Comparison of ENCODE assay signal across 12 cellular contexts in genomic region chr20:25274891-25275812, GRCh38. TPM values are rescaled to one million over a fixed set of nuclear protein-coding genes. Genes with fewer than 3 reads are reported as not detected.
A peak's percentile ranks its signal among the peaks of the same experiment; 100 is the strongest.
DNase-seq lines count a peak whose midpoint lies in the region; ATAC-seq and TF ChIP-seq lines count a peak whose summit lies in the region.
"Had no signal": no experiment of that assay in that cellular context is flagged by ENCODE, and none has a peak within 500 bp of the region (broad histone marks: within the 10 kb centered on the region; RNA-seq: fewer than 3 reads in every experiment).

No MANE protein-coding gene starts in this region.

- no peak overlapping the region for H3K14ac ChIP-seq in neuronal stem cell (ENCODE audit: low read length)

- H3K9me3 ChIP-seq in neuronal stem cell (replicated peaks in 1 of 2; ENCODE audit: control insufficient read depth in 2 of 2, insufficient read depth in 1 of 2, low read depth in 1 of 2, low read length in 2 of 2) (peaks cover 0 to 1% of the 10 kb centered on the region in 2 donors), uterus (no peaks in the 10 kb centered on the region)
- H3K9me3 ChIP-seq: BLaER1 had no signal

- no peak overlapping the region for H2BK120ac ChIP-seq in neuronal stem cell (ENCODE audit: low read depth, low read length)

- intact Hi-C loops in natural killer cell (cut with micrococcal nuclease) (no loop called here), Right ventricle myocardium superior (cut with DNase I) (no loop called here), uterus (cut with DNase I; ENCODE audit: low total_unique reads) (no loop called here)

- H2BK15ac ChIP-seq in neuronal stem cell (ENCODE audit: low read length), result no peak overlapping the region

- peak overlapping the region; percentile 28 for H4K91ac ChIP-seq in neuronal stem cell (ENCODE audit: low read depth, low read length, poor library complexity)

- H2AFZ ChIP-seq in neuronal stem cell (ENCODE audit: low read length), result no peak overlapping the region
- H2AFZ ChIP-seq: GM23338 had no signal

- H3K4me1 ChIP-seq in neuronal stem cell (ENCODE audit: control insufficient read depth in 2 of 2, insufficient read depth in 1 of 2, low read depth in 1 of 2, low read length in 2 of 2), result no peaks in the 10 kb centered on the region
- no peaks in the 10 kb centered on the region for H3K4me1 ChIP-seq in uterus

- peak overlapping the region; percentile 6 for H4K8ac ChIP-seq in neuronal stem cell (ENCODE audit: low read depth, low read length)

- no peaks in the 10 kb centered on the region for H3K9me3 Mint-ChIP-seq in natural killer cell
- H3K9me3 Mint-ChIP-seq in natural killer cell treated with Interleukin-12 subunit alpha and Interleukin-12 subunit beta and Interleukin-15 and Interleukin-18, amount 100 ng/mL, for 72 hours, result no peaks in the 10 kb centered on the region
- H3K9me3 Mint-ChIP-seq: GM23338; naive thymus-derived CD8-positive, alpha-beta T cell had no signal

- no peak overlapping the region for H3K27ac ChIP-seq in neuronal stem cell (replicated peaks; ENCODE audit: low read length)
- no peak overlapping the region for H3K27ac ChIP-seq in uterus
- H3K27ac ChIP-seq: BLaER1 had no signal

- no peak overlapping the region for H2BK5ac ChIP-seq in neuronal stem cell (ENCODE audit: low read length)

- peak overlapping the region; percentile 13 for H3K18ac ChIP-seq in neuronal stem cell (ENCODE audit: low read length)

- H2AK5ac ChIP-seq in neuronal stem cell (ENCODE audit: low read depth, low read length), result no peak overlapping the region

- H3K79me1 ChIP-seq in neuronal stem cell (ENCODE audit: low read depth, low read length), result peaks cover 6% of the 10 kb centered on the region

- no peak for TF ChIP-seq CTCF in natural killer cell (IDR thresholded peaks at IDR 0.05)
- no peak for TF ChIP-seq CTCF in uterus (IDR thresholded peaks at IDR 0.05)

- no peak overlapping the region for H3K4me2 ChIP-seq in neuronal stem cell (ENCODE audit: insufficient read depth, low read length, poor library complexity, severe bottlenecking)
- H3K4me2 ChIP-seq: BLaER1, GM23338 had no signal

- peaks cover 77 to 98% of the 10 kb centered on the region in 2 donors for H3K36me3 ChIP-seq in neuronal stem cell (replicated peaks in 1 of 2; ENCODE audit: control insufficient read depth in 2 of 2, insufficient read depth in 2 of 2, low read length in 2 of 2)
- no peaks in the 10 kb centered on the region for H3K36me3 ChIP-seq in uterus

- H3K4me1 Mint-ChIP-seq in natural killer cell, result peaks cover 0 to 6% of the 10 kb centered on the region in 2 donors
- no peaks in the 10 kb centered on the region for H3K4me1 Mint-ChIP-seq in natural killer cell treated with Interleukin-12 subunit alpha and Interleukin-12 subunit beta and Interleukin-15 and Interleukin-18, amount 100 ng/mL, for 72 hours (ENCODE audit: low read depth in 2 of 2)
- H3K4me1 Mint-ChIP-seq: GM23338 had no signal

- H3K27me3 ChIP-seq in neuronal stem cell (ENCODE audit: control insufficient read depth in 3 of 3, insufficient read depth in 3 of 3, low read depth in 1 of 3, low read length in 3 of 3), result no peaks in the 10 kb centered on the region
- H3K27me3 ChIP-seq in uterus, result no peaks in the 10 kb centered on the region
- H3K27me3 ChIP-seq: BLaER1 had no signal

- no peak overlapping the region for H3K9ac ChIP-seq in neuronal stem cell (ENCODE audit: low read depth, low read length, poor library complexity)
- H3K9ac ChIP-seq: BLaER1 had no signal

- no peak overlapping the region for H3K4ac ChIP-seq in neuronal stem cell (ENCODE audit: low read length)

- no peak for TF ChIP-seq POLR2A in uterus (IDR thresholded peaks at IDR 0.05)

- DNase-seq in natural killer cell (peak; percentile 13), Right ventricle myocardium superior (peak; percentile 78), neuronal stem cell (ENCODE audit: low spot score) (no peak), uterus (peak; percentile 10 to 13), SK-N-DZ (ENCODE audit: low spot score) (no peak), SIG-M5 treated with dmso at 0.1 percent for 504 hours (lab: John Stamatoyannopoulos, UW; ENCODE audit: unreplicated experiment) (no peak)
- no peak for DNase-seq in natural killer cell treated with Interleukin-12 subunit alpha and Interleukin-12 subunit beta and Interleukin-15 and Interleukin-18, amount 100 ng/mL, for 72 hours (ENCODE audit: low spot score)
- DNase-seq: NCI-H2171 had no signal

- no peak for ATAC-seq in natural killer cell
- no peak for ATAC-seq in natural killer cell treated with Interleukin-12 subunit alpha and Interleukin-12 subunit beta and Interleukin-15 and Interleukin-18, amount 100 ng/mL, for 72 hours
- peak; percentile 58 for ATAC-seq in Right ventricle myocardium superior (ENCODE audit: poor library complexity)
- no peak for ATAC-seq in HG02588 (IDR thresholded peaks at IDR 0.05; ENCODE audit: unreplicated experiment)
- ATAC-seq: GM23338; naive thymus-derived CD8-positive, alpha-beta T cell had no signal

- H3K4me3 Mint-ChIP-seq in natural killer cell, result no peak overlapping the region
- no peak overlapping the region for H3K4me3 Mint-ChIP-seq in natural killer cell treated with Interleukin-12 subunit alpha and Interleukin-12 subunit beta and Interleukin-15 and Interleukin-18, amount 100 ng/mL, for 72 hours
- H3K4me3 Mint-ChIP-seq: GM23338; naive thymus-derived CD8-positive, alpha-beta T cell had no signal

- H3K23ac ChIP-seq in neuronal stem cell (ENCODE audit: low read depth, low read length, poor library complexity), result peak overlapping the region; percentile 62

- H3K4me3 ChIP-seq in neuronal stem cell (ENCODE audit: low read length in 2 of 2) (no peak overlapping the region), uterus (no peak overlapping the region)
- H3K4me3 ChIP-seq: BLaER1, GM23338 had no signal

- H3K27ac Mint-ChIP-seq in natural killer cell, result no peak overlapping the region
- H3K27ac Mint-ChIP-seq in natural killer cell treated with Interleukin-12 subunit alpha and Interleukin-12 subunit beta and Interleukin-15 and Interleukin-18, amount 100 ng/mL, for 72 hours, result no peak overlapping the region
- H3K27ac Mint-ChIP-seq: GM23338 had no signal

- no peaks in the 10 kb centered on the region for H3K36me3 Mint-ChIP-seq in natural killer cell
- no peaks in the 10 kb centered on the region for H3K36me3 Mint-ChIP-seq in natural killer cell treated with Interleukin-12 subunit alpha and Interleukin-12 subunit beta and Interleukin-15 and Interleukin-18, amount 100 ng/mL, for 72 hours

- no peak overlapping the region for H2BK12ac ChIP-seq in neuronal stem cell (ENCODE audit: low read length)

- WGBS in neuronal stem cell (ENCODE audit: extremely low coverage in 2 of 2, insufficient read length in 2 of 2, insufficient replicate concordance in 1 of 2), 2 donors, result no CpG with 5 or more reads among the region's 32 CpGs

- H3K27me3 Mint-ChIP-seq in natural killer cell (ENCODE audit: low read depth in 2 of 2), result no peaks in the 10 kb centered on the region
- H3K27me3 Mint-ChIP-seq in natural killer cell treated with Interleukin-12 subunit alpha and Interleukin-12 subunit beta and Interleukin-15 and Interleukin-18, amount 100 ng/mL, for 72 hours, result no peaks in the 10 kb centered on the region
- H3K27me3 Mint-ChIP-seq: naive thymus-derived CD8-positive, alpha-beta T cell had no signal

RNA-seq across cellular contexts. Expression of gene PYGB, which starts 27.3 kb away (rescaled TPM):
- total RNA-seq in natural killer cell (10 to 100 TPM; 39.4 to 55.4 (median 47.0) TPM), Right ventricle myocardium superior (170 TPM), uterus (10 to 100 TPM; 26.2 to 87.9 (median 49.8) TPM)
- 10 to 100 TPM; 35.9 to 40.4 TPM for total RNA-seq in natural killer cell treated with Interleukin-12 subunit alpha and Interleukin-12 subunit beta and Interleukin-15 and Interleukin-18, amount 100 ng/mL, for 72 hours
- 31.3 TPM for polyA plus RNA-seq in neuronal stem cell (2013, experiment 1 of 2)
- polyA plus RNA-seq in neuronal stem cell (2013, experiment 2 of 2), result 32.4 TPM
- 127 and 155 TPM in 2 replicates for polyA plus RNA-seq in SK-N-DZ (2014; cell fraction: cytosol; rRNA removed)
- polyA plus RNA-seq in SK-N-DZ (2014; cell fraction: nucleus; rRNA removed), result 212 and 244 TPM in 2 replicates

Comparison
In these comparisons a context has a peak if more than half of its experiments do, and no peak if none do; other contexts are left out.
1. DNase-seq: peak in natural killer cell (single experiment), Right ventricle myocardium superior (single experiment) and uterus (2 of 2); none in natural killer cell treated with Interleukin-12 subunit alpha and Interleukin-12 subunit beta and Interleukin-15 and Interleukin-18, amount 100 ng/mL, for 72 hours (single experiment), neuronal stem cell (single experiment), SK-N-DZ (single experiment) and SIG-M5 treated with dmso at 0.1 percent for 504 hours (single experiment).